Comparison of ENCODE assay signal across 8 cellular contexts in the genomic region with DNA sequence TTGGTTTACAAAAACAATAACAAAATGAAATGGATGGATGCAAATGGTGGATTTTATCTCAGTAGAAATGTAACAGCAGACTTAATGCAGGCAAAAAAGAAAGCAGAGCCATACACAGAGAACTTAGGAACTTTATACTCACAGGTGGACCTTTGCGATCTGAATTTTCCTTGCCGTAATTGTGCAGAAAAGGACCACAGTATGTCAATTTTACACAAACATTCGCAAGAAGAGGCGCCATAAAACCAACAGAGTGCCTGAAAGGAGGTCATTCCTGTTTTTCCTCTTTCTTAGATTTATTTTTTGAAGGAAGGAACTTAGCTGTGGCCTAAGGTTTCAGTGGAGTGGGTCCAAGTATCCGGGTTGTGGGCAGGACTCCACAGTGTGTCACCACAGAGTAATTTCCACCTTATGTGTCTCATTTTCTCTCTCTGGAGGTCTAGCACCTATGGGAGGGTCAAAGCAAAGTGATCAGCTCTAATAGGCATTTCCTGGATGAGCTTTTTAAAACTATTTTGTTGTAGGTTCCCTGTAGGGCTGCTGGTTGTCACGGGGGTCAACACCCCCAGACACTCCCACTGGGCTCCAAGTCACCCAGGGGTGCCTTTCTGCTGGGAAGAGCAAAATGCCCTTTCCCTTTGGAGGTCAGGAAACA. TPM values are rescaled to one million over a fixed set of nuclear protein-coding genes. Genes with fewer than 3 reads are reported as not detected.
DNase-seq lines count a peak whose midpoint lies in the region; ATAC-seq lines count a peak whose summit lies in the region.

No MANE protein-coding gene starts in this region.

- H3K9me3 Mint-ChIP-seq in activated naive CD4-positive, alpha-beta T cell treated with anti-CD3 and anti-CD28 coated beads, Interleukin-2, amount 50 U/mL, for 24 hours, result no peaks in the 10 kb centered on the region
- H3K9me3 Mint-ChIP-seq in immature natural killer cell, result no peaks in the 10 kb centered on the region

- peak overlapping the region in 1 of 2 donors; percentile 22 for H3K4me3 ChIP-seq in stomach smooth muscle (ENCODE audit: low read length in 2 of 2)

- peak; percentile 5 for DNase-seq in stimulated activated CD4-positive, alpha-beta T cell treated with anti-CD3 and anti-CD28 coated beads, Interleukin-15, amount 100 ng/mL, for 24 hours
- DNase-seq in stimulated activated CD4-positive, alpha-beta T cell treated with anti-CD3 and anti-CD28 coated beads, Interleukin-4, amount 100 ng/mL, for 1 hour, result no peak
- DNase-seq in immature natural killer cell (peak; percentile 46), GDM1 (lab: John Stamatoyannopoulos, UW) (no peak), NCI-H1105 (lab: John Stamatoyannopoulos, UW) (no peak)

- H3K36me3 Mint-ChIP-seq in activated naive CD4-positive, alpha-beta T cell treated with anti-CD3 and anti-CD28 coated beads, Interleukin-2, amount 50 U/mL, for 24 hours, result no peaks in the 10 kb centered on the region
- no peaks in the 10 kb centered on the region for H3K36me3 Mint-ChIP-seq in immature natural killer cell

- peak overlapping the region; percentile 84 for H3K4me3 Mint-ChIP-seq in activated naive CD4-positive, alpha-beta T cell treated with anti-CD3 and anti-CD28 coated beads, Interleukin-2, amount 50 U/mL, for 24 hours
- peak overlapping the region; percentile 80 to 95 (median 85) for H3K4me3 Mint-ChIP-seq in immature natural killer cell

- H3K27me3 Mint-ChIP-seq in activated naive CD4-positive, alpha-beta T cell treated with anti-CD3 and anti-CD28 coated beads, Interleukin-2, amount 50 U/mL, for 24 hours, result no peaks in the 10 kb centered on the region
- peaks cover 3 to 17% (median 12%) of the 10 kb centered on the region in 3 donors for H3K27me3 Mint-ChIP-seq in immature natural killer cell (ENCODE audit: low read depth in 3 of 3)

- H3K4me1 ChIP-seq in stomach smooth muscle (ENCODE audit: control insufficient read depth, insufficient read depth, low read length), result peaks cover 13% of the 10 kb centered on the region

- no peaks in the 10 kb centered on the region for H3K27me3 ChIP-seq in stomach smooth muscle (ENCODE audit: control insufficient read depth in 1 of 2, insufficient read depth in 2 of 2, low read length in 2 of 2)

- peak overlapping the region; percentile 99 for H3K27ac Mint-ChIP-seq in activated naive CD4-positive, alpha-beta T cell treated with anti-CD3 and anti-CD28 coated beads, Interleukin-2, amount 50 U/mL, for 24 hours
- H3K27ac Mint-ChIP-seq in immature natural killer cell, result peak overlapping the region; percentile 95 to 100 (median 98)

- H3K9ac ChIP-seq in stomach smooth muscle (ENCODE audit: low read length in 2 of 2), result peak overlapping the region; percentile 40 to 64

- no peak for ATAC-seq in HG02973 (IDR thresholded peaks at IDR 0.05; ENCODE audit: unreplicated experiment)

- H3K36me3 ChIP-seq in stomach smooth muscle (ENCODE audit: control insufficient read depth in 2 of 2, insufficient read depth in 2 of 2, low read length in 2 of 2), result no peaks in the 10 kb centered on the region

- peak overlapping the region; percentile 87 for H3K27ac ChIP-seq in stomach smooth muscle (ENCODE audit: low read length)

- no peaks in the 10 kb centered on the region for H3K9me3 ChIP-seq in stomach smooth muscle (ENCODE audit: control insufficient read depth in 2 of 2, low read length in 2 of 2)

- H3K4me1 Mint-ChIP-seq in activated naive CD4-positive, alpha-beta T cell treated with anti-CD3 and anti-CD28 coated beads, Interleukin-2, amount 50 U/mL, for 24 hours, result peaks cover 18% of the 10 kb centered on the region
- H3K4me1 Mint-ChIP-seq in immature natural killer cell, result peaks cover 22 to 23% of the 10 kb centered on the region in 2 donors

RNA-seq across cellular contexts. Expression of a gene that starts 24.7 kb away (rescaled TPM):
- polyA plus RNA-seq in immature natural killer cell, result 10 to 100 TPM; 32.4 to 56.5 (median 42.7) TPM

Comparison
In these comparisons a context has a peak if more than half of its experiments do, and no peak if none do; other contexts are left out.
1. DNase-seq: peak in stimulated activated CD4-positive, alpha-beta T cell treated with anti-CD3 and anti-CD28 coated beads, Interleukin-15, amount 100 ng/mL, for 24 hours (single experiment) and immature natural killer cell (3 of 3); none in stimulated activated CD4-positive, alpha-beta T cell treated with anti-CD3 and anti-CD28 coated beads, Interleukin-4, amount 100 ng/mL, for 1 hour (single experiment), GDM1 (single experiment) and NCI-H1105 (single experiment).